Comparison of ENCODE assay signal across 1 cellular context in the genomic region with DNA sequence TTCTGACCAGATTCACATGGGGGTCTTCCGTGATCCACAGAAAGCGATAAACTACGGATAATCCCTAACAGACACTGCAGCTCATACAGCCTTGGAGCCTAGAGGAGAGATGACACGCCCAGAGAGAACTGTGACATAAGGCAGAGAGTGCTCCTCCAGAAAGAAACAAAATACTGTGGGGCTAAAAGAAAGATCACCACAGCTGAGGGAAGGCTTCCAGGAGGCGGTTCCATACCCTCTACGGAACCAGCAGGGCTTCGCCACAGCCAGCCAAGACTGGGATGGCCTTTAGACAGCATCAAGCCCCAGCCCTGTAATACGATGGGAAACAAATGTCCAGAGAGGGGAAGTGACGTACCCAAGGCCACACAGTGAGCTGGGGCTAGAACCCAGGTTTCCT.
TF ChIP-seq lines count a peak whose summit lies in the region.

No MANE protein-coding gene starts in this region.

TF ChIP-seq in IMR-90, 13 proteins besides CTCF, POLR2A, EP300 and RAD21:
- TF ChIP-seq, protein P1, sequence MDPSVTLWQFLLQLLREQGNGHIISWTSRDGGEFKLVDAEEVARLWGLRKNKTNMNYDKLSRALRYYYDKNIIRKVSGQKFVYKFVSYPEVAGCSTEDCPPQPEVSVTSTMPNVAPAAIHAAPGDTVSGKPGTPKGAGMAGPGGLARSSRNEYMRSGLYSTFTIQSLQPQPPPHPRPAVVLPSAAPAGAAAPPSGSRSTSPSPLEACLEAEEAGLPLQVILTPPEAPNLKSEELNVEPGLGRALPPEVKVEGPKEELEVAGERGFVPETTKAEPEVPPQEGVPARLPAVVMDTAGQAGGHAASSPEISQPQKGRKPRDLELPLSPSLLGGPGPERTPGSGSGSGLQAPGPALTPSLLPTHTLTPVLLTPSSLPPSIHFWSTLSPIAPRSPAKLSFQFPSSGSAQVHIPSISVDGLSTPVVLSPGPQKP (IDR thresholded peaks at IDR 0.05; ENCODE audit: borderline replicate concordance, low read depth, low read length), result no peak
- TF ChIP-seq FOS (IDR thresholded peaks at IDR 0.05; ENCODE audit: low read depth, low read length), result no peak
- TF ChIP-seq CHD1 (IDR thresholded peaks at IDR 0.05; ENCODE audit: low read depth, low read length), result no peak
- TF ChIP-seq SMC3 (IDR thresholded peaks at IDR 0.05; ENCODE audit: low read depth, low read length), result no peak
- no peak for TF ChIP-seq BHLHE40 (IDR thresholded peaks at IDR 0.05; ENCODE audit: low read depth, low read length)
- no peak for TF ChIP-seq NFE2L2 (IDR thresholded peaks at IDR 0.05; ENCODE audit: low read depth, low read length)
- TF ChIP-seq MXI1 (IDR thresholded peaks at IDR 0.05; ENCODE audit: borderline replicate concordance, low read depth, low read length), result no peak
- TF ChIP-seq, protein P2, sequence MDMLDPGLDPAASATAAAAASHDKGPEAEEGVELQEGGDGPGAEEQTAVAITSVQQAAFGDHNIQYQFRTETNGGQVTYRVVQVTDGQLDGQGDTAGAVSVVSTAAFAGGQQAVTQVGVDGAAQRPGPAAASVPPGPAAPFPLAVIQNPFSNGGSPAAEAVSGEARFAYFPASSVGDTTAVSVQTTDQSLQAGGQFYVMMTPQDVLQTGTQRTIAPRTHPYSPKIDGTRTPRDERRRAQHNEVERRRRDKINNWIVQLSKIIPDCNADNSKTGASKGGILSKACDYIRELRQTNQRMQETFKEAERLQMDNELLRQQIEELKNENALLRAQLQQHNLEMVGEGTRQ (IDR thresholded peaks at IDR 0.05; ENCODE audit: low read depth, low read length), result no peak
- no peak for TF ChIP-seq MAFK (IDR thresholded peaks at IDR 0.05; ENCODE audit: low read depth, low read length)
